In genomic region chr10:129715805-129716785, GRCh38 we compare ENCODE assay signal across 19 cellular contexts.
"Had no signal": no experiment of that assay in that cellular context is flagged by ENCODE, and none has a peak within 500 bp of the region (broad histone marks: within the 10 kb centered on the region; RNA-seq: fewer than 3 reads in every experiment).

No MANE protein-coding gene starts in this region.

- DNase-seq: activated CD4-positive, alpha-beta T cell treated with anti-CD3 and anti-CD28 coated beads, Interleukin-2, amount 50 U/mL, for 1 hour; activated naive CD4-positive, alpha-beta T cell treated with anti-CD3 and anti-CD28 coated beads, Interleukin-2, amount 50 U/mL, for 16 hours; adrenal gland; central memory CD4-positive, alpha-beta T cell; foreskin fibroblast; glutamatergic neuron; natural killer cell; nucleus accumbens; psoas muscle; stimulated activated CD4-positive, alpha-beta T cell treated with anti-CD3 and anti-CD28 coated beads, Interleukin-2, amount 100 ng/mL, for 48 hours; stimulated activated naive CD4-positive, alpha-beta T cell treated with Interleukin-2 at 50 U/mL for 16 hours; T-helper 2 cell; upper lobe of left lung had no signal

- ATAC-seq: left lobe of liver, natural killer cell, psoas muscle had no signal

- H3K27ac ChIP-seq: adrenal gland, esophagus muscularis mucosa, psoas muscle, suprapubic skin, upper lobe of left lung had no signal

- H3K27me3 Mint-ChIP-seq: dendritic cell treated with granulocyte-macrophage colony-stimulating factor and Interleukin-4, amounts not matched to agents 40 ng/mL and 50 ng/mL, for 4 days; memory B cell had no signal

- H3K4me3 ChIP-seq: adrenal gland, esophagus muscularis mucosa, psoas muscle, suprapubic skin had no signal

- H3K27me3 ChIP-seq: adrenal gland, esophagus muscularis mucosa, suprapubic skin, upper lobe of left lung had no signal

- H3K4me3 Mint-ChIP-seq: dendritic cell treated with granulocyte-macrophage colony-stimulating factor and Interleukin-4, amounts not matched to agents 40 ng/mL and 50 ng/mL, for 4 days; memory B cell; natural killer cell had no signal

- H3K27ac Mint-ChIP-seq: activated T-helper 2 cell treated with anti-CD3 and anti-CD28 coated beads, Interferon-gamma antibody, Interleukin-2, Interleukin-4, amounts not matched to agents 10 μg/mL and 5 μg/mL and 100 μg/mL, durations not matched to agents 14 hours and 24 hours and 36 hours; dendritic cell treated with granulocyte-macrophage colony-stimulating factor and Interleukin-4, amounts not matched to agents 40 ng/mL and 50 ng/mL, for 4 days; memory B cell had no signal

- H3K9me3 Mint-ChIP-seq: activated T-helper 2 cell treated with anti-CD3 and anti-CD28 coated beads, Interferon-gamma antibody, Interleukin-2, Interleukin-4, amounts not matched to agents 10 μg/mL and 5 μg/mL and 100 μg/mL, durations not matched to agents 14 hours and 24 hours and 36 hours; dendritic cell treated with granulocyte-macrophage colony-stimulating factor and Interleukin-4, amounts not matched to agents 40 ng/mL and 50 ng/mL, for 4 days; natural killer cell had no signal

- H3K4me1 ChIP-seq: adrenal gland, esophagus muscularis mucosa, psoas muscle, suprapubic skin, upper lobe of left lung had no signal

- H3K36me3 ChIP-seq: adrenal gland, suprapubic skin, upper lobe of left lung had no signal

- H3K4me1 Mint-ChIP-seq: memory B cell, natural killer cell had no signal

- H3K9me3 ChIP-seq: adrenal gland, suprapubic skin had no signal
